ENCODE assay signal across 22 cellular contexts in genomic region chr20:58043122-58043865, GRCh38.
DNase-seq lines count a peak whose midpoint lies in the region; ATAC-seq, FAIRE-seq and TF ChIP-seq lines count a peak whose summit lies in the region.
"Had no signal": no experiment of that assay in that cellular context is flagged by ENCODE, and none has a peak within 500 bp of the region (broad histone marks: within the 10 kb centered on the region; RNA-seq: fewer than 3 reads in every experiment).

No MANE protein-coding gene starts in this region.

- no peaks in the 10 kb centered on the region for H3K9me3 ChIP-seq in HepG2 (ENCODE audit: low read length)
- no peaks in the 10 kb centered on the region for H3K9me3 ChIP-seq in right lobe of liver
- no peaks in the 10 kb centered on the region for H3K9me3 ChIP-seq in H1 (ENCODE audit: insufficient read depth in 2 of 2, low read depth in 1 of 2, low read length in 1 of 2)
- H3K9me3 ChIP-seq: BLaER1, Peyer's patch had no signal

- H3K56ac ChIP-seq in H1 (replicated peaks; ENCODE audit: insufficient read length, low read depth, low read length), result no peak overlapping the region

- H2BK120ac ChIP-seq in H1 (replicated peaks; ENCODE audit: low read depth, low read length), result no peak overlapping the region

- ATAC-seq in HepG2 (no peak), right lobe of liver (no peak), HG02870 (IDR thresholded peaks at IDR 0.05; ENCODE audit: unreplicated experiment) (no peak)
- ATAC-seq: GM12878, GM23338 had no signal

- H3K36me3 ChIP-seq in HepG2 (replicated peaks in 1 of 2; ENCODE audit: control insufficient read depth in 1 of 2, insufficient read depth in 2 of 2, low read length in 2 of 2) (no peaks in the 10 kb centered on the region), right lobe of liver (no peaks in the 10 kb centered on the region), H1 (ENCODE audit: control insufficient read depth in 2 of 4, insufficient read depth in 4 of 4, low read length in 3 of 4) (no peaks in the 10 kb centered on the region)
- H3K36me3 ChIP-seq: BLaER1, Peyer's patch had no signal

- no peak overlapping the region for H3K27ac Mint-ChIP-seq in osteocyte (ENCODE audit: unreplicated experiment)
- no peak overlapping the region for H3K27ac Mint-ChIP-seq in activated CD4-positive, alpha-beta T cell treated with anti-CD3 and anti-CD28 coated beads, Interleukin-2, amount 10 ng/mL, durations not matched to agents 24 days and 14 days
- H3K27ac Mint-ChIP-seq: CD4-positive, alpha-beta memory T cell had no signal

- no peak overlapping the region for H2BK20ac ChIP-seq in H1 (ENCODE audit: low read length)

- FAIRE-seq in HepG2 (lab: Jason Lieb, UNC) (no peak), H1 (lab: Jason Lieb, UNC) (no peak)
- FAIRE-seq: GM12878 had no signal

- H3K9me3 Mint-ChIP-seq in osteocyte (ENCODE audit: unreplicated experiment), result no peaks in the 10 kb centered on the region
- H3K9me3 Mint-ChIP-seq in activated CD4-positive, alpha-beta T cell treated with anti-CD3 and anti-CD28 coated beads, Interleukin-2, amount 10 ng/mL, durations not matched to agents 24 days and 14 days, result no peaks in the 10 kb centered on the region
- H3K9me3 Mint-ChIP-seq: CD4-positive, alpha-beta memory T cell had no signal

- intact Hi-C loops in HepG2 (cut with micrococcal nuclease; ENCODE audit: unreplicated experiment), result no loop called here
- intact Hi-C loops in right lobe of liver (cut with DNase I), result no loop called here
- intact Hi-C loops in activated CD4-positive, alpha-beta T cell treated with anti-CD3 and anti-CD28 coated beads, Interleukin-2, amount 10 ng/mL, durations not matched to agents 24 days and 14 days (cut with micrococcal nuclease), result no loop called here

- no peak for TF ChIP-seq CTCF in HepG2 (CRISPR knock-in tag; IDR thresholded peaks at IDR 0.05)
- no peak for TF ChIP-seq CTCF in right lobe of liver (IDR thresholded peaks at IDR 0.05)
- TF ChIP-seq CTCF in H1 (IDR thresholded peaks at IDR 0.05; ENCODE audit: control extremely low read depth in 1 of 3, insufficient read depth in 1 of 3, low read depth in 1 of 3, low read length in 3 of 3), result no peak
- no peak for TF ChIP-seq CTCF in osteocyte (IDR thresholded peaks at IDR 0.05)

- no peak overlapping the region for H2AFZ ChIP-seq in HepG2 (ENCODE audit: low read length)
- no peak overlapping the region for H2AFZ ChIP-seq in H1 (ENCODE audit: low read length)

- H3K79me1 ChIP-seq in H1 (ENCODE audit: low read depth, low read length), result no peaks in the 10 kb centered on the region

- TF ChIP-seq RAD21 in HepG2 (CRISPR knock-in tag; IDR thresholded peaks at IDR 0.05) (no peak), H1 (IDR thresholded peaks at IDR 0.05 in 1 of 2, conservative IDR thresholded peaks at IDR 0.05 in 1 of 2; ENCODE audit: low read depth in 2 of 2, low read length in 2 of 2) (no peak)

- H3K4me1 ChIP-seq in HepG2 (ENCODE audit: insufficient read depth, low read length) (no peaks in the 10 kb centered on the region), right lobe of liver (no peaks in the 10 kb centered on the region), H1 (replicated peaks in 1 of 4; ENCODE audit: control insufficient read depth in 3 of 4, insufficient read depth in 4 of 4, low read length in 3 of 4) (peaks cover 0 to 4% (median 3%) of the 10 kb centered on the region in 4 experiments; a peak in 4 of 7 replicates)
- H3K4me1 ChIP-seq: Peyer's patch had no signal

- H3K27ac ChIP-seq in HepG2 (ENCODE audit: extremely low read length, insufficient read depth, low read length), result no peak overlapping the region
- H3K27ac ChIP-seq in right lobe of liver, result no peak overlapping the region
- no peak overlapping the region for H3K27ac ChIP-seq in H1 (ENCODE audit: low read depth, low read length)
- H3K27ac ChIP-seq: BLaER1, Peyer's patch had no signal

- H3K79me2 ChIP-seq in HepG2 (ENCODE audit: insufficient read depth, low read length), result no peaks in the 10 kb centered on the region
- H3K79me2 ChIP-seq in H1 (ENCODE audit: control insufficient read depth in 1 of 2, insufficient read depth in 2 of 2, low read length in 2 of 2), result no peaks in the 10 kb centered on the region

- H3K27me3 Mint-ChIP-seq in osteocyte (ENCODE audit: unreplicated experiment), result peaks cover 54% of the 10 kb centered on the region
- H3K27me3 Mint-ChIP-seq in activated CD4-positive, alpha-beta T cell treated with anti-CD3 and anti-CD28 coated beads, Interleukin-2, amount 10 ng/mL, durations not matched to agents 24 days and 14 days, result no peaks in the 10 kb centered on the region

- H3K4me1 Mint-ChIP-seq in osteocyte (ENCODE audit: unreplicated experiment), result peaks cover 2% of the 10 kb centered on the region
- no peaks in the 10 kb centered on the region for H3K4me1 Mint-ChIP-seq in activated CD4-positive, alpha-beta T cell treated with anti-CD3 and anti-CD28 coated beads, Interleukin-2, amount 10 ng/mL, durations not matched to agents 24 days and 14 days

- H2BK5ac ChIP-seq in H1 (ENCODE audit: low read depth, low read length), result no peak overlapping the region

- no peak overlapping the region for H4K5ac ChIP-seq in H1 (ENCODE audit: insufficient read length, low read depth, low read length)

- H4K91ac ChIP-seq in H1 (replicated peaks; ENCODE audit: insufficient read length, low read length), result no peak overlapping the region

- no peak overlapping the region for H3K18ac ChIP-seq in H1 (ENCODE audit: extremely low read depth, low read length)

- H3K27me3 ChIP-seq in HepG2 (ENCODE audit: control insufficient read depth in 1 of 2, insufficient read depth in 2 of 2, low read length in 2 of 2) (peaks cover 6 to 59% of the 10 kb centered on the region in 2 experiments), right lobe of liver (no peaks in the 10 kb centered on the region), H1 (replicated peaks in 1 of 4; ENCODE audit: control insufficient read depth in 3 of 4, extremely low read depth in 1 of 4, insufficient read depth in 3 of 4, low read length in 3 of 4) (no peaks in the 10 kb centered on the region)
- H3K27me3 ChIP-seq: BLaER1, Peyer's patch had no signal

- WGBS in HepG2 (ENCODE audit: low lambda C conversion rate), result 17% methylated on average over 13 of the region's 13 CpGs
- 24% methylated on average over 7 of the region's 13 CpGs for WGBS in right lobe of liver (ENCODE audit: insufficient coverage, low coverage, low lambda C conversion rate, missing lambda C conversion rate)
- 90% methylated on average over 11 of the region's 13 CpGs; no CpG with 5 or more reads in 1 of the 2 experiments for WGBS in H1 (ENCODE audit: extremely low coverage in 1 of 2, insufficient coverage in 1 of 2, insufficient read length in 1 of 2, insufficient replicate concordance in 2 of 2, low coverage in 1 of 2, low lambda C conversion rate in 2 of 2, missing lambda C conversion rate in 1 of 2), 2 experiments

- H4K8ac ChIP-seq in H1 (ENCODE audit: extremely low read depth, insufficient read depth, low read length), result no peak overlapping the region

- POLR2A ChIA-PET in HepG2 (lab: Yijun Ruan, JAX), result no interaction called here
- POLR2A ChIA-PET in H1 (lab: Charles Lee; ENCODE audit: partially characterized antibody), result no interaction called here

- no peak overlapping the region for H3K23ac ChIP-seq in H1 (ENCODE audit: insufficient read length)

- TF ChIP-seq POLR2A in HepG2 (IDR thresholded peaks at IDR 0.05; ENCODE audit: insufficient read depth in 1 of 2, low read depth in 2 of 2, low read length in 2 of 2) (no peak), right lobe of liver (IDR thresholded peaks at IDR 0.05) (no peak), H1 (IDR thresholded peaks at IDR 0.05; ENCODE audit: control extremely low read depth in 1 of 2, low read depth in 2 of 2, low read length in 2 of 2) (no peak)

- TF ChIP-seq EP300 in HepG2 (IDR thresholded peaks at IDR 0.05; ENCODE audit: low read depth in 2 of 2, low read length in 2 of 2), result no peak
- TF ChIP-seq EP300 in HepG2 (CRISPR knock-in tag; IDR thresholded peaks at IDR 0.05; ENCODE audit: borderline replicate concordance), result no peak
- no peak for TF ChIP-seq EP300 in H1 (IDR thresholded peaks at IDR 0.05; ENCODE audit: borderline replicate concordance in 1 of 2, low read depth in 2 of 2, low read length in 2 of 2)

- H4K20me1 ChIP-seq in HepG2 (ENCODE audit: insufficient read depth, low read length) (no peaks in the 10 kb centered on the region), H1 (replicated peaks in 1 of 2; ENCODE audit: control insufficient read depth in 1 of 2, insufficient read depth in 2 of 2, low read length in 2 of 2) (no peaks in the 10 kb centered on the region)
- H4K20me1 ChIP-seq: BLaER1 had no signal

- in situ Hi-C loops in HepG2 (cut with HindIII; ENCODE audit: extremely low pct_ligation_motif_present, low pct_unique_long_range_greater_than_20kb), result no loop called here

- H3K36me3 Mint-ChIP-seq in osteocyte (ENCODE audit: unreplicated experiment), result no peaks in the 10 kb centered on the region
- H3K36me3 Mint-ChIP-seq in activated CD4-positive, alpha-beta T cell treated with anti-CD3 and anti-CD28 coated beads, Interleukin-2, amount 10 ng/mL, durations not matched to agents 24 days and 14 days (ENCODE audit: low read depth), result no peaks in the 10 kb centered on the region
- H3K36me3 Mint-ChIP-seq: CD4-positive, alpha-beta memory T cell had no signal

- H3K4me2 ChIP-seq in HepG2 (ENCODE audit: low read depth, low read length), result no peak overlapping the region
- no peak overlapping the region for H3K4me2 ChIP-seq in H1 (ENCODE audit: insufficient read depth in 1 of 2, low read depth in 2 of 2, low read length in 2 of 2)
- H3K4me2 ChIP-seq: BLaER1, GM23338 had no signal

- H3K4me3 Mint-ChIP-seq in osteocyte (ENCODE audit: unreplicated experiment), result no peak overlapping the region
- no peak overlapping the region for H3K4me3 Mint-ChIP-seq in activated CD4-positive, alpha-beta T cell treated with anti-CD3 and anti-CD28 coated beads, Interleukin-2, amount 10 ng/mL, durations not matched to agents 24 days and 14 days
- H3K4me3 Mint-ChIP-seq: CD4-positive, alpha-beta memory T cell; GM23338 had no signal

- H2AK5ac ChIP-seq in H1 (ENCODE audit: low read depth, low read length), result no peak overlapping the region

- H3K4ac ChIP-seq in H1 (replicated peaks; ENCODE audit: insufficient read length, low read depth, low read length), result no peak overlapping the region

- DNase-seq in HepG2 (ENCODE audit: low spot score) (no peak), right lobe of liver (no peak), H1 (ENCODE audit: low read depth in 1 of 2, low spot score in 2 of 2) (peak in 1 of 2 experiments; percentile 40), osteocyte (ENCODE audit: extremely low spot score, unreplicated experiment) (peak; percentile 76), kidney tubule cell (ENCODE audit: low spot score) (no peak)
- DNase-seq in activated CD4-positive, alpha-beta T cell treated with anti-CD3 and anti-CD28 coated beads, Interleukin-2, amount 10 ng/mL, durations not matched to agents 24 days and 14 days, result no peak
- DNase-seq: Calu3; CD4-positive, alpha-beta memory T cell; DMS53; EL; KG1; MV-4-11; NCI-H187; NCI-H2107; NCI-H2227 treated with DMSO at 0.1 percent for 48 hours; NCI-H510A treated with DMSO at 0.1 percent for 48 hours; NK-92 treated with Interleukin-12 subunit alpha and Interleukin-12 subunit beta, amount 100 ng/mL, for 24 hours; Peyer's patch had no signal

- H3K9ac ChIP-seq in HepG2 (ENCODE audit: insufficient read depth, low read depth, low read length) (no peak overlapping the region), H1 (replicated peaks in 1 of 4; ENCODE audit: extremely low read depth in 1 of 4, low read depth in 3 of 4, low read length in 3 of 4) (no peak overlapping the region)
- H3K9ac ChIP-seq: BLaER1 had no signal

- BruUV-seq in HepG2 (replicated peaks; lab: Mats Ljungman, UMichigan), result no TSS peak

- CTCF ChIA-PET in HepG2 (lab: Yijun Ruan, JAX; ENCODE audit: low intra/inter-chr PET ratio, low total read pairs) (no interaction called here), H1 (lab: Charles Lee; ENCODE audit: partially characterized antibody) (interaction anchor here (0.6 to 2.2 kb wide), 10 partner anchors 12 to 427 kb away, joined by 3 to 10 read pairs (median 4); no protein-coding TSS in a partner anchor)

- H2BK12ac ChIP-seq in H1 (ENCODE audit: low read depth, low read length), result 0 out of 2 replicates have a peak overlapping the region, but pooled peaks have one; percentile 27

- H3K14ac ChIP-seq in H1 (ENCODE audit: insufficient read length), result no peak overlapping the region

- H2BK15ac ChIP-seq in H1 (ENCODE audit: low read length), result no peak overlapping the region

- H3K4me3 ChIP-seq in HepG2 (replicated peaks in 1 of 3; ENCODE audit: insufficient read depth in 1 of 3, low read depth in 2 of 3, low read length in 3 of 3), result no peak overlapping the region
- no peak overlapping the region for H3K4me3 ChIP-seq in right lobe of liver
- no peak overlapping the region for H3K4me3 ChIP-seq in H1 (ENCODE audit: extremely low read depth in 1 of 4, insufficient read depth in 2 of 4, low read depth in 3 of 4, low read length in 4 of 4)
- H3K4me3 ChIP-seq: BLaER1, GM12878, GM23338, Peyer's patch had no signal

- no peaks in the 10 kb centered on the region for H3K23me2 ChIP-seq in H1 (ENCODE audit: low read depth, low read length)
